ENCODE assay signal across 14 cellular contexts in the genomic region with DNA sequence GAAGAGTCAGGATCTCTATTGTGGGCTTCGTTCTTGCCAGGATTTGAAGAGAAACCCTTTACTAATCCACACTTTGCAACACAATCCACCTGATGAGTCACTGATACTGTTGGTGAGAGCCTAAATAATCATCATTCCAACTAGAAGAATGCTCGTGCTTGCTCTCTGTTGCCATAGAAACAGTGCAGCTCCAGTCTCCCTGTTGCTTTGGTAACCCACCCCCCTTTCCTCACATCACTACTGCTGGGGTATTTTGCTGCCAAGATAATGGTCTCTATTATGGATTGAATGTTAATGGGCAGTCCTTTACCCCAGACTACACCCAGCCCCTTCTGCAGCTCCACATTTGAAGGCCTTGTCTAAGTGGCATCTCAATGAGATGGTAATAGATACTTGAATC.
DNase-seq lines count a peak whose midpoint lies in the region; ATAC-seq and TF ChIP-seq lines count a peak whose summit lies in the region.
"Had no signal": no experiment of that assay in that cellular context is flagged by ENCODE, and none has a peak within 500 bp of the region (broad histone marks: within the 10 kb centered on the region; RNA-seq: fewer than 3 reads in every experiment).

No MANE protein-coding gene starts in this region.

- H3K27ac ChIP-seq in left lung: no peak overlapping the region
- H3K27ac ChIP-seq: lower lobe of right lung, ovary had no signal

- no peaks in the 10 kb centered on the region for H3K4me1 ChIP-seq in left lung
- H3K4me1 ChIP-seq: lower lobe of right lung had no signal

- no peaks in the 10 kb centered on the region for H3K9me3 ChIP-seq in left lung
- H3K9me3 ChIP-seq: lower lobe of right lung, ovary had no signal

- H3K4me3 ChIP-seq in astrocyte of the spinal cord (ENCODE audit: low read depth, low read length): no peak overlapping the region
- H3K4me3 ChIP-seq in left lung: no peak overlapping the region
- H3K4me3 ChIP-seq: lower lobe of right lung, ovary had no signal

- in situ Hi-C loops in astrocyte of the spinal cord (cut with HindIII; ENCODE audit: low sequenced_read_pairs): no loop called here

- intact Hi-C loops in left lung (cut with DNase I): no loop called here

- TF ChIP-seq CTCF in astrocyte of the spinal cord (IDR thresholded peaks at IDR 0.05; ENCODE audit: low read depth, low read length) (no peak), left lung (IDR thresholded peaks at IDR 0.05) (no peak)

- ATAC-seq in left lung: no peak
- no peak for ATAC-seq in GM18519 (IDR thresholded peaks at IDR 0.05; ENCODE audit: low FRiP score, unreplicated experiment)
- no peak for ATAC-seq in GM18867 (IDR thresholded peaks at IDR 0.05; ENCODE audit: unreplicated experiment)
- ATAC-seq in GM21447 (IDR thresholded peaks at IDR 0.05; ENCODE audit: unreplicated experiment): no peak
- ATAC-seq: lower lobe of right lung had no signal

- no peaks in the 10 kb centered on the region for H3K36me3 ChIP-seq in left lung
- H3K36me3 ChIP-seq: lower lobe of right lung, ovary had no signal

- DNase-seq in DMS79 treated with DMSO at 0.1 percent for 48 hours (lab: John Stamatoyannopoulos, UW) (peak; percentile 90), NCI-H1105 (lab: John Stamatoyannopoulos, UW) (peak; percentile 98), astrocyte of the spinal cord (ENCODE audit: low read depth, low spot score) (peak; percentile 22), inferior parietal cortex (ENCODE audit: extremely low spot score) (peak; percentile 44), left lung (no peak)
- DNase-seq: activated CD4-positive, alpha-beta T cell treated with anti-CD3 and anti-CD28 coated beads, Interleukin-2, amount 50 U/mL, for 1 hour; activated gamma-delta T cell; GF-D8; lower lobe of right lung; ovary; SW 1271 had no signal

- H3K27me3 ChIP-seq in left lung: no peaks in the 10 kb centered on the region
- H3K27me3 ChIP-seq: ovary had no signal

Comparison
In these comparisons a context has a peak if more than half of its experiments do, and no peak if none do; other contexts are left out.
1. DNase-seq: peak in DMS79 treated with DMSO at 0.1 percent for 48 hours (single experiment), NCI-H1105 (single experiment), astrocyte of the spinal cord (single experiment) and inferior parietal cortex (single experiment); none in left lung (0 of 2).